Comparison of ENCODE assay signal across 9 cellular contexts in genomic region chr1:153032677-153033308, GRCh38. TPM values are rescaled to one million over a fixed set of nuclear protein-coding genes. Genes with fewer than 3 reads are reported as not detected.
DNase-seq lines count a peak whose midpoint lies in the region; ATAC-seq and TF ChIP-seq lines count a peak whose summit lies in the region.
"Had no signal": no experiment of that assay in that cellular context is flagged by ENCODE, and none has a peak within 500 bp of the region (broad histone marks: within the 10 kb centered on the region; RNA-seq: fewer than 3 reads in every experiment).

No MANE protein-coding gene starts in this region.

- no peak overlapping the region for H3K27ac Mint-ChIP-seq in endothelial cell (ENCODE audit: unreplicated experiment)

- H3K4me1 Mint-ChIP-seq in endothelial cell (ENCODE audit: unreplicated experiment) = no peaks in the 10 kb centered on the region

- H3K4me3 Mint-ChIP-seq in endothelial cell (ENCODE audit: unreplicated experiment) = no peak overlapping the region

- intact Hi-C loops in left ventricle myocardium superior (cut with micrococcal nuclease) = no loop called here

- H3K4me1 ChIP-seq in osteoblast (ENCODE audit: insufficient read depth, low read length) = no peaks in the 10 kb centered on the region

- no peak overlapping the region for H2AFZ ChIP-seq in osteoblast (ENCODE audit: low read length)

- TF ChIP-seq CTCF in GM12864 (IDR thresholded peaks at IDR 0.05; ENCODE audit: low read depth, low read length, missing control alignments) (peak; percentile 42), endothelial cell (IDR thresholded peaks at IDR 0.05; ENCODE audit: unreplicated experiment) (no peak), osteoblast (IDR thresholded peaks at IDR 0.05; ENCODE audit: extremely low read depth, low read depth, low read length) (peak; percentile 57)

- H3K9me3 ChIP-seq in osteoblast (ENCODE audit: low read depth, low read length) = no peaks in the 10 kb centered on the region

- no peaks in the 10 kb centered on the region for H3K79me2 ChIP-seq in osteoblast (ENCODE audit: insufficient read depth, low read length)

- H3K4me3 ChIP-seq in GM12864 (ENCODE audit: low read depth, low read length) (no peak overlapping the region), osteoblast (ENCODE audit: insufficient read depth, low read length) (no peak overlapping the region)

- H3K27ac ChIP-seq in osteoblast (ENCODE audit: low read depth, low read length) = no peak overlapping the region

- no peaks in the 10 kb centered on the region for H3K36me3 Mint-ChIP-seq in endothelial cell (ENCODE audit: low read depth, unreplicated experiment)

- H3K27me3 ChIP-seq in osteoblast (ENCODE audit: insufficient read depth, low read length) = no peaks in the 10 kb centered on the region

- DNase-seq in GM12864 (ENCODE audit: low read depth) (no peak), MV-4-11 (lab: John Stamatoyannopoulos, UW) (peak; percentile 65), endothelial cell (ENCODE audit: low spot score) (peak; percentile 18), osteoblast (ENCODE audit: insufficient read length, low spot score, missing footprints) (peak; percentile 83), left ventricle myocardium superior (no peak)
- no peak for DNase-seq in stimulated activated CD4-positive, alpha-beta T cell treated with anti-CD3 and anti-CD28 coated beads, Interleukin-12 subunit alpha, Interleukin-12 subunit beta, amount 100 ng/mL, for 4 hours

- no peaks in the 10 kb centered on the region for H3K9me3 Mint-ChIP-seq in endothelial cell (ENCODE audit: unreplicated experiment)

- ATAC-seq in left ventricle myocardium superior (no peak), HG03565 (IDR thresholded peaks at IDR 0.05; ENCODE audit: unreplicated experiment) (no peak), HG03439 (IDR thresholded peaks at IDR 0.05; ENCODE audit: unreplicated experiment) (no peak)

- no peaks in the 10 kb centered on the region for H4K20me1 ChIP-seq in osteoblast (ENCODE audit: insufficient read depth, low read length)

- H3K36me3 ChIP-seq in osteoblast (ENCODE audit: insufficient read depth, low read length) = no peaks in the 10 kb centered on the region

- no peak overlapping the region for H3K4me2 ChIP-seq in osteoblast (ENCODE audit: insufficient read depth, low read length)

- no peaks in the 10 kb centered on the region for H3K27me3 Mint-ChIP-seq in endothelial cell (ENCODE audit: unreplicated experiment)

RNA-seq across cellular contexts. Expression of gene SPRR1B, which starts 1.8 kb away (rescaled TPM):
- not detected for total RNA-seq in endothelial cell (ENCODE audit: unreplicated experiment)
- total RNA-seq in osteoblast = not detected in 2 replicates
- total RNA-seq in left ventricle myocardium superior = not detected
- total RNA-seq: liver had no signal

RNA-seq across cellular contexts. Expression of gene SPRR2D, which starts 8.1 kb away (rescaled TPM):
- total RNA-seq in endothelial cell (ENCODE audit: unreplicated experiment) (not detected), osteoblast (not detected in 2 replicates), left ventricle myocardium superior (not detected)
- total RNA-seq: liver had no signal

RNA-seq across cellular contexts. Expression of gene SPRR2A, which starts 24.5 kb away (rescaled TPM):
- not detected for total RNA-seq in endothelial cell (ENCODE audit: unreplicated experiment)
- total RNA-seq in osteoblast = not detected in 2 replicates
- not detected for total RNA-seq in left ventricle myocardium superior
- total RNA-seq: liver had no signal

RNA-seq across cellular contexts. Expression of gene SPRR3, which starts 31.2 kb away (rescaled TPM):
- total RNA-seq in endothelial cell (ENCODE audit: unreplicated experiment) = not detected
- total RNA-seq in osteoblast = not detected in 2 replicates
- not detected for total RNA-seq in left ventricle myocardium superior
- total RNA-seq: liver had no signal

RNA-seq across cellular contexts. Expression of gene SPRR2B, which starts 38.6 kb away (rescaled TPM):
- not detected for total RNA-seq in endothelial cell (ENCODE audit: unreplicated experiment)
- total RNA-seq in osteoblast = not detected in 2 replicates
- total RNA-seq in left ventricle myocardium superior = not detected
- total RNA-seq: liver had no signal

Comparison
In these comparisons a context has a peak if more than half of its experiments do, and no peak if none do; other contexts are left out.
1. DNase-seq: peak in MV-4-11 (single experiment), endothelial cell (single experiment) and osteoblast (single experiment); none in GM12864 (single experiment), stimulated activated CD4-positive, alpha-beta T cell treated with anti-CD3 and anti-CD28 coated beads, Interleukin-12 subunit alpha, Interleukin-12 subunit beta, amount 100 ng/mL, for 4 hours (single experiment) and left ventricle myocardium superior (single experiment).